Comparison of ENCODE assay signal across 38 cellular contexts in the genomic region with DNA sequence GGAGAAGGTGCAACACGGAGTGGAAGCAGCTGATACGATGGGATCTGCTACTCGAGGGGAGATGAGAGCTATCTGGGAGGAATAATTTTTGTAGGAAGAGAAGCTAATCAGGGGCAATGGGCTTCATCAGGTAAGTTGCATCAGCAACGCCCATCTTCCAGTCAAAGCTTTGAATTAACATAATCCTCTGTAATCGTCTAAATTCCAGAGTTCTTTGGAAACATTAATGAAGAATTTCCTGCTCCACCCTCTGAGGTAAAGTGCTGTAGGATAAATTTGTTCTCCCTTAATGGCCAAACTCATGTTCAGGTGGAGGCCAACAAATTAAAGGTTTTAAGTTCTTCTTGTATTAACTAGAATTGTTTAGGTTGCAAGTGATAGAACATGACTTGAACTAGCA.
"Had no signal": no experiment of that assay in that cellular context is flagged by ENCODE, and none has a peak within 500 bp of the region (broad histone marks: within the 10 kb centered on the region; RNA-seq: fewer than 3 reads in every experiment).

No MANE protein-coding gene starts in this region.

- H3K9me3 Mint-ChIP-seq: activated CD4-positive, alpha-beta memory T cell treated with anti-CD3 and anti-CD28 coated beads for 36 hours; activated CD4-positive, alpha-beta T cell treated with anti-CD3 and anti-CD28 coated beads, Interleukin-2, amount 10 ng/mL, durations not matched to agents 24 days and 14 days; activated naive CD4-positive, alpha-beta T cell treated with anti-CD3 and anti-CD28 coated beads for 36 hours; activated naive CD4-positive, alpha-beta T cell treated with anti-CD3 and anti-CD28 coated beads, Interleukin-2, amount 50 U/mL, for 24 hours; activated naive CD8-positive, alpha-beta T cell treated with anti-CD3 and anti-CD28 coated beads for 36 hours; activated naive CD8-positive, alpha-beta T cell treated with anti-CD3 and anti-CD28 coated beads, Interleukin-2, amount 50 U/mL, for 24 hours; activated T-helper 1 cell treated with anti-CD3 and anti-CD28 coated beads, Interleukin-12 subunit alpha, Interleukin-12 subunit beta, Interleukin-2, Interleukin-4 antibody, amounts not matched to agents 30 ng/mL and 10 ng/mL and 1 ng/mL, durations not matched to agents 14 hours and 24 hours and 36 hours; activated T-helper 2 cell treated with anti-CD3 and anti-CD28 coated beads, Interferon-gamma antibody, Interleukin-2, Interleukin-4, amounts not matched to agents 10 μg/mL and 5 μg/mL and 100 μg/mL, durations not matched to agents 14 hours and 24 hours and 36 hours; effector memory CD8-positive, alpha-beta T cell; T-cell; T-helper 2 cell treated with Interferon-gamma antibody and Interleukin-4, amounts not matched to agents 5 μg/mL and 100 μg/mL, for 36 hours had no signal

- ATAC-seq: activated CD4-positive, alpha-beta T cell treated with anti-CD3 and anti-CD28 coated beads for 36 hours; activated CD8-positive, alpha-beta memory T cell treated with anti-CD3 and anti-CD28 coated beads, Interleukin-2, amount 10 ng/mL, durations not matched to agents 7 days and 5 days; activated CD8-positive, alpha-beta T cell treated with anti-CD3 and anti-CD28 coated beads, Interleukin-2, amount 10 ng/mL, durations not matched to agents 7 days and 5 days; activated naive CD8-positive, alpha-beta T cell treated with anti-CD3 and anti-CD28 coated beads, Interleukin-2, amount 50 U/mL, for 24 hours; body of pancreas; effector memory CD8-positive, alpha-beta T cell; gastrocnemius medialis; T-cell; T-helper 17 cell had no signal

- H3K4me3 Mint-ChIP-seq: activated CD4-positive, alpha-beta memory T cell treated with anti-CD3 and anti-CD28 coated beads for 36 hours; activated CD4-positive, alpha-beta T cell treated with anti-CD3 and anti-CD28 coated beads for 36 hours; activated CD4-positive, alpha-beta T cell treated with anti-CD3 and anti-CD28 coated beads, Interleukin-2, amount 10 ng/mL, durations not matched to agents 24 days and 14 days; activated CD8-positive, alpha-beta memory T cell treated with anti-CD3 and anti-CD28 coated beads, Interleukin-2, amount 10 ng/mL, durations not matched to agents 7 days and 5 days; activated CD8-positive, alpha-beta T cell treated with anti-CD3 and anti-CD28 coated beads, Interleukin-2, amount 10 ng/mL, durations not matched to agents 7 days and 5 days; activated naive CD4-positive, alpha-beta T cell treated with anti-CD3 and anti-CD28 coated beads for 36 hours; activated naive CD4-positive, alpha-beta T cell treated with anti-CD3 and anti-CD28 coated beads, Interleukin-2, amount 50 U/mL, for 24 hours; activated naive CD8-positive, alpha-beta T cell treated with anti-CD3 and anti-CD28 coated beads for 36 hours; activated naive CD8-positive, alpha-beta T cell treated with anti-CD3 and anti-CD28 coated beads, Interleukin-2, amount 50 U/mL, for 24 hours; activated T-helper 1 cell treated with anti-CD3 and anti-CD28 coated beads, Interleukin-12 subunit alpha, Interleukin-12 subunit beta, Interleukin-2, Interleukin-4 antibody, amounts not matched to agents 30 ng/mL and 10 ng/mL and 1 ng/mL, durations not matched to agents 14 hours and 24 hours and 36 hours; effector memory CD8-positive, alpha-beta T cell; T-cell; T-helper 17 cell; T-helper 2 cell treated with Interferon-gamma antibody and Interleukin-4, amounts not matched to agents 5 μg/mL and 100 μg/mL, for 36 hours had no signal

- H3K27me3 ChIP-seq: adrenal gland, body of pancreas had no signal

- H3K27ac ChIP-seq: adrenal gland, body of pancreas, epithelial cell of prostate, gastrocnemius medialis had no signal

- H3K9me3 ChIP-seq: adrenal gland, body of pancreas, gastrocnemius medialis had no signal

- H3K36me3 Mint-ChIP-seq: activated CD4-positive, alpha-beta memory T cell treated with anti-CD3 and anti-CD28 coated beads for 36 hours; activated CD8-positive, alpha-beta memory T cell treated with anti-CD3 and anti-CD28 coated beads, Interleukin-2, amount 10 ng/mL, durations not matched to agents 7 days and 5 days; activated naive CD4-positive, alpha-beta T cell treated with anti-CD3 and anti-CD28 coated beads, Interleukin-2, amount 50 U/mL, for 24 hours; activated naive CD8-positive, alpha-beta T cell treated with anti-CD3 and anti-CD28 coated beads for 36 hours; T-cell had no signal

- H3K36me3 ChIP-seq: adrenal gland, gastrocnemius medialis had no signal

- H3K27me3 Mint-ChIP-seq: activated CD8-positive, alpha-beta memory T cell treated with anti-CD3 and anti-CD28 coated beads, Interleukin-2, amount 10 ng/mL, durations not matched to agents 7 days and 5 days had no signal

- H3K4me1 ChIP-seq: adrenal gland, gastrocnemius medialis had no signal

- DNase-seq: activated CD4-positive, alpha-beta memory T cell treated with anti-CD3 and anti-CD28 coated beads for 36 hours; activated CD4-positive, alpha-beta T cell treated with anti-CD3 and anti-CD28 coated beads for 36 hours; activated CD4-positive, alpha-beta T cell treated with anti-CD3 and anti-CD28 coated beads, Interleukin-2, amount 10 ng/mL, durations not matched to agents 24 days and 14 days; activated CD4-positive, CD25-positive, alpha-beta regulatory T cell; activated CD4-positive, CD25-positive, alpha-beta regulatory T cell treated with anti-CD3 and anti-CD28 coated beads, Interleukin-2, amount 50 U/mL, for 72 hours; activated CD8-positive, alpha-beta memory T cell treated with anti-CD3 and anti-CD28 coated beads, Interleukin-2, amount 10 ng/mL, durations not matched to agents 7 days and 5 days; activated CD8-positive, alpha-beta memory T cell treated with anti-CD3 and anti-CD28 coated beads, Interleukin-2, amount 50 U/mL, for 4 hours; activated CD8-positive, alpha-beta T cell treated with anti-CD3 and anti-CD28 coated beads, Interleukin-2, amount 10 ng/mL, durations not matched to agents 7 days and 5 days; activated effector memory CD4-positive, alpha-beta T cell treated with anti-CD3 and anti-CD28 coated beads, Interleukin-2, amount 50 U/mL, for 16 hours; activated naive CD4-positive, alpha-beta T cell treated with anti-CD3 and anti-CD28 coated beads for 36 hours; activated naive CD8-positive, alpha-beta T cell treated with anti-CD3 and anti-CD28 coated beads for 36 hours; activated naive CD8-positive, alpha-beta T cell treated with anti-CD3 and anti-CD28 coated beads, Interleukin-2, amount 50 U/mL, for 24 hours; activated T-cell treated with anti-CD3 and anti-CD28 coated beads, Interleukin-2, amount 50 U/mL, for 1 hour; activated T-cell treated with anti-CD3 and anti-CD28 coated beads, Interleukin-2, amount 50 U/mL, for 48 hours; adrenal gland; amygdala; aorta; body of pancreas; caudate nucleus; cortex of kidney; dermis blood vessel endothelial cell; effector CD4-positive, alpha-beta T cell; effector memory CD8-positive, alpha-beta T cell; foreskin fibroblast; gastrocnemius medialis; glutamatergic neuron; SW 1271; T-cell; T-helper 17 cell; T1000 had no signal

- H3K4me1 Mint-ChIP-seq: activated CD4-positive, alpha-beta T cell treated with anti-CD3 and anti-CD28 coated beads for 36 hours; activated CD4-positive, alpha-beta T cell treated with anti-CD3 and anti-CD28 coated beads, Interleukin-2, amount 10 ng/mL, durations not matched to agents 24 days and 14 days; activated CD8-positive, alpha-beta memory T cell treated with anti-CD3 and anti-CD28 coated beads, Interleukin-2, amount 10 ng/mL, durations not matched to agents 7 days and 5 days; activated naive CD4-positive, alpha-beta T cell treated with anti-CD3 and anti-CD28 coated beads, Interleukin-2, amount 50 U/mL, for 24 hours; activated naive CD8-positive, alpha-beta T cell treated with anti-CD3 and anti-CD28 coated beads for 36 hours; activated naive CD8-positive, alpha-beta T cell treated with anti-CD3 and anti-CD28 coated beads, Interleukin-2, amount 50 U/mL, for 24 hours; T-cell; T-helper 17 cell had no signal

- H3K27ac Mint-ChIP-seq: activated CD4-positive, alpha-beta memory T cell treated with anti-CD3 and anti-CD28 coated beads for 36 hours; activated CD4-positive, alpha-beta T cell treated with anti-CD3 and anti-CD28 coated beads for 36 hours; activated CD4-positive, alpha-beta T cell treated with anti-CD3 and anti-CD28 coated beads, Interleukin-2, amount 10 ng/mL, durations not matched to agents 24 days and 14 days; activated CD8-positive, alpha-beta memory T cell treated with anti-CD3 and anti-CD28 coated beads, Interleukin-2, amount 10 ng/mL, durations not matched to agents 7 days and 5 days; activated CD8-positive, alpha-beta T cell treated with anti-CD3 and anti-CD28 coated beads, Interleukin-2, amount 10 ng/mL, durations not matched to agents 7 days and 5 days; activated naive CD4-positive, alpha-beta T cell treated with anti-CD3 and anti-CD28 coated beads for 36 hours; activated naive CD4-positive, alpha-beta T cell treated with anti-CD3 and anti-CD28 coated beads, Interleukin-2, amount 50 U/mL, for 24 hours; activated naive CD8-positive, alpha-beta T cell treated with anti-CD3 and anti-CD28 coated beads for 36 hours; activated naive CD8-positive, alpha-beta T cell treated with anti-CD3 and anti-CD28 coated beads, Interleukin-2, amount 50 U/mL, for 24 hours; activated T-helper 1 cell treated with anti-CD3 and anti-CD28 coated beads, Interleukin-12 subunit alpha, Interleukin-12 subunit beta, Interleukin-2, Interleukin-4 antibody, amounts not matched to agents 30 ng/mL and 10 ng/mL and 1 ng/mL, durations not matched to agents 14 hours and 24 hours and 36 hours; activated T-helper 2 cell treated with anti-CD3 and anti-CD28 coated beads, Interferon-gamma antibody, Interleukin-2, Interleukin-4, amounts not matched to agents 10 μg/mL and 5 μg/mL and 100 μg/mL, durations not matched to agents 14 hours and 24 hours and 36 hours; effector memory CD8-positive, alpha-beta T cell; T-cell; T-helper 17 cell; T-helper 2 cell treated with Interferon-gamma antibody and Interleukin-4, amounts not matched to agents 5 μg/mL and 100 μg/mL, for 36 hours had no signal

- FAIRE-seq: colon, endometrium, endothelial cell of umbilical vein had no signal

- H3K4me3 ChIP-seq: adrenal gland, body of pancreas, gastrocnemius medialis had no signal
